1 cellular context compared by ENCODE assay signal in the genomic region with DNA sequence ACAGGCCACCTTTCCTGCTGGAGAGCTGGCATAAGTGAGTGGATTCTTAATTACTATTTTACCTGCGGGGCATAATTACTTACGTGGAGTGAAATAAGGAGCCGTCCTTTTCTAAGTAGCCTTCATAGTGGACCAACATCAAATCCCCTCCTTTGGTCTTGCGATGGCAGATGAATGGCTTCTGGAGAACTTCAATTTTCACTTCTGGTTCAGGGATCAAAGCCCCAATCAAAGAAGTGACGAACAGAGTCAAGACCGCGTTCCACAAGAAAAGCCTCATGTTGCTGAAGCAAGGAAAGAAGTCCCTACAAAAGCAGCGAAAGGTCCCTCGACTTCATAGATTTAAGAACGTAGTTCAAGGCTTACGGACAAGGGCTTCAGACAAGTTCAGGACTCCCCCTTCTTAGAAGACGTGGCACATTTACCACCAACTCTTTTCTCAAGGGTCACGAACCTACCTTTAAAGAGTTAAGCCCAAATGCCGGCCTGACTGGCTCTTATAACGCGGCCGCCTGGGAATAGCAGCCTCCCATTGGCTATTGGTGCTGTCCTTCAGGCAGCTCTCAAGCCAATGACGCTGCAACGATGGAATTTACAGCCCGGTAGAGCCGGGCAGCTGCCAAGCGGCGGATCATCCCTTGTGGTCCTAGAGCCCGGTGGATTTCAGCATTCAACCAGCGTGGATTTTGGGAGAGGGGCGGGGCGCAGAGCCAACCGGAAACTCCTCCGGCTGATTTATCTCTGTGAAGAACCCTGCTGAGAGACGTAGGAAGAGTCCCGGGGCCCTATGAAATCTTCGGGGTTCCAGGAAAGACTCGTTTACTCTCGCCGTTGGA.
TF ChIP-seq lines count a peak whose summit lies in the region.

A gene with protein sequence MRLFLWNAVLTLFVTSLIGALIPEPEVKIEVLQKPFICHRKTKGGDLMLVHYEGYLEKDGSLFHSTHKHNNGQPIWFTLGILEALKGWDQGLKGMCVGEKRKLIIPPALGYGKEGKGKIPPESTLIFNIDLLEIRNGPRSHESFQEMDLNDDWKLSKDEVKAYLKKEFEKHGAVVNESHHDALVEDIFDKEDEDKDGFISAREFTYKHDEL (minus strand): TSS at position 474 of the 836 bp plus-strand sequence. CDS start 194 bp downstream, at position 280.

TF ChIP-seq in K562, 482 proteins besides CTCF, POLR2A, EP300 and RAD21 (continued from another document):
- TF ChIP-seq HNRNPLL (IDR thresholded peaks at IDR 0.05; ENCODE audit: low read depth, low read length, poor library complexity, severe bottlenecking) (peak; percentile 50), ZNF197 (CRISPR knock-in tag; IDR thresholded peaks at IDR 0.05; ENCODE audit: low read depth) (no peak), MYC (IDR thresholded peaks at IDR 0.05; ENCODE audit: low read depth, low read length) (peak; percentile 80), MYC (CRISPR knock-in tag; IDR thresholded peaks at IDR 0.05; ENCODE audit: borderline replicate concordance, low read depth) (no peak), PML (IDR thresholded peaks at IDR 0.05; ENCODE audit: low read length) (peak; percentile 67), SP1 (CRISPR knock-in tag; IDR thresholded peaks at IDR 0.05) (0 out of 2 replicates have a peak, but pooled peaks have one; percentile 52), TAL1 (IDR thresholded peaks at IDR 0.05) (no peak), HNRNPUL1 (IDR thresholded peaks at IDR 0.05; ENCODE audit: low read length) (0 out of 2 replicates have a peak, but pooled peaks have one; percentile 38), POLR2H (tag; IDR thresholded peaks at IDR 0.05; ENCODE audit: low read depth) (peak; percentile 82), ELF1 (tag; IDR thresholded peaks at IDR 0.05) (peak; percentile 49), ATF7 (IDR thresholded peaks at IDR 0.05) (peak; percentile 90), L3MBTL2 (IDR thresholded peaks at IDR 0.05) (peak; percentile 37; the same call in 1 of the 2 replicates), MTA3 (IDR thresholded peaks at IDR 0.05; ENCODE audit: borderline replicate concordance) (peak; percentile 90; the same call in 1 of the 2 replicates), IRF9 (tag; IDR thresholded peaks at IDR 0.05) (no peak), KDM5B (IDR thresholded peaks at IDR 0.05; ENCODE audit: insufficient replicate concordance, low read depth, low read length) (peak; percentile 88), NR4A1 (CRISPR knock-in tag; IDR thresholded peaks at IDR 0.05) (no peak), NR4A1 (tag; IDR thresholded peaks at IDR 0.05) (no peak), NCOA1 (IDR thresholded peaks at IDR 0.05; ENCODE audit: low read depth) (0 out of 2 replicates have a peak, but pooled peaks have one; percentile 21), SMAD3 (CRISPR knock-in tag; conservative IDR thresholded peaks at IDR 0.05) (no peak), BCOR (IDR thresholded peaks at IDR 0.05) (no peak), NBN (IDR thresholded peaks at IDR 0.05; ENCODE audit: low read depth) (no peak; the same call in 1 of the 2 replicates), FOSL1 (tag; conservative IDR thresholded peaks at IDR 0.05) (peak; percentile 67), HDAC1 (IDR thresholded peaks at IDR 0.05) (peak in 1 of 2 experiments; percentile 64; a peak in 1 of 4 replicates), HCFC1 (IDR thresholded peaks at IDR 0.05; ENCODE audit: low read depth, low read length) (peak; percentile 59; the same call in 1 of the 2 replicates), ZFPM2 (CRISPR knock-in tag; IDR thresholded peaks at IDR 0.05) (no peak), GATAD2B (IDR thresholded peaks at IDR 0.05; ENCODE audit: borderline replicate concordance) (0 out of 2 replicates have a peak, but pooled peaks have one; percentile 36)
- TF ChIP-seq, protein P1, sequence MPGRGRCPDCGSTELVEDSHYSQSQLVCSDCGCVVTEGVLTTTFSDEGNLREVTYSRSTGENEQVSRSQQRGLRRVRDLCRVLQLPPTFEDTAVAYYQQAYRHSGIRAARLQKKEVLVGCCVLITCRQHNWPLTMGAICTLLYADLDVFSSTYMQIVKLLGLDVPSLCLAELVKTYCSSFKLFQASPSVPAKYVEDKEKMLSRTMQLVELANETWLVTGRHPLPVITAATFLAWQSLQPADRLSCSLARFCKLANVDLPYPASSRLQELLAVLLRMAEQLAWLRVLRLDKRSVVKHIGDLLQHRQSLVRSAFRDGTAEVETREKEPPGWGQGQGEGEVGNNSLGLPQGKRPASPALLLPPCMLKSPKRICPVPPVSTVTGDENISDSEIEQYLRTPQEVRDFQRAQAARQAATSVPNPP (IDR thresholded peaks at IDR 0.05; ENCODE audit: borderline replicate concordance, insufficient read depth, insufficient read length), result no peak
- TF ChIP-seq, protein P2, sequence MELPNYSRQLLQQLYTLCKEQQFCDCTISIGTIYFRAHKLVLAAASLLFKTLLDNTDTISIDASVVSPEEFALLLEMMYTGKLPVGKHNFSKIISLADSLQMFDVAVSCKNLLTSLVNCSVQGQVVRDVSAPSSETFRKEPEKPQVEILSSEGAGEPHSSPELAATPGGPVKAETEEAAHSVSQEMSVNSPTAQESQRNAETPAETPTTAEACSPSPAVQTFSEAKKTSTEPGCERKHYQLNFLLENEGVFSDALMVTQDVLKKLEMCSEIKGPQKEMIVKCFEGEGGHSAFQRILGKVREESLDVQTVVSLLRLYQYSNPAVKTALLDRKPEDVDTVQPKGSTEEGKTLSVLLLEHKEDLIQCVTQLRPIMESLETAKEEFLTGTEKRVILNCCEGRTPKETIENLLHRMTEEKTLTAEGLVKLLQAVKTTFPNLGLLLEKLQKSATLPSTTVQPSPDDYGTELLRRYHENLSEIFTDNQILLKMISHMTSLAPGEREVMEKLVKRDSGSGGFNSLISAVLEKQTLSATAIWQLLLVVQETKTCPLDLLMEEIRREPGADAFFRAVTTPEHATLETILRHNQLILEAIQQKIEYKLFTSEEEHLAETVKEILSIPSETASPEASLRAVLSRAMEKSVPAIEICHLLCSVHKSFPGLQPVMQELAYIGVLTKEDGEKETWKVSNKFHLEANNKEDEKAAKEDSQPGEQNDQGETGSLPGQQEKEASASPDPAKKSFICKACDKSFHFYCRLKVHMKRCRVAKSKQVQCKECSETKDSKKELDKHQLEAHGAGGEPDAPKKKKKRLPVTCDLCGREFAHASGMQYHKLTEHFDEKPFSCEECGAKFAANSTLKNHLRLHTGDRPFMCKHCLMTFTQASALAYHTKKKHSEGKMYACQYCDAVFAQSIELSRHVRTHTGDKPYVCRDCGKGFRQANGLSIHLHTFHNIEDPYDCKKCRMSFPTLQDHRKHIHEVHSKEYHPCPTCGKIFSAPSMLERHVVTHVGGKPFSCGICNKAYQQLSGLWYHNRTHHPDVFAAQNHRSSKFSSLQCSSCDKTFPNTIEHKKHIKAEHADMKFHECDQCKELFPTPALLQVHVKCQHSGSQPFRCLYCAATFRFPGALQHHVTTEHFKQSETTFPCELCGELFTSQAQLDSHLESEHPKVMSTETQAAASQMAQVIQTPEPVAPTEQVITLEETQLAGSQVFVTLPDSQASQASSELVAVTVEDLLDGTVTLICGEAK (IDR thresholded peaks at IDR 0.05), result peak; percentile 63
- TF ChIP-seq, protein P2 (CRISPR knock-in tag; IDR thresholded peaks at IDR 0.05), result no peak
- TF ChIP-seq, protein P3, sequence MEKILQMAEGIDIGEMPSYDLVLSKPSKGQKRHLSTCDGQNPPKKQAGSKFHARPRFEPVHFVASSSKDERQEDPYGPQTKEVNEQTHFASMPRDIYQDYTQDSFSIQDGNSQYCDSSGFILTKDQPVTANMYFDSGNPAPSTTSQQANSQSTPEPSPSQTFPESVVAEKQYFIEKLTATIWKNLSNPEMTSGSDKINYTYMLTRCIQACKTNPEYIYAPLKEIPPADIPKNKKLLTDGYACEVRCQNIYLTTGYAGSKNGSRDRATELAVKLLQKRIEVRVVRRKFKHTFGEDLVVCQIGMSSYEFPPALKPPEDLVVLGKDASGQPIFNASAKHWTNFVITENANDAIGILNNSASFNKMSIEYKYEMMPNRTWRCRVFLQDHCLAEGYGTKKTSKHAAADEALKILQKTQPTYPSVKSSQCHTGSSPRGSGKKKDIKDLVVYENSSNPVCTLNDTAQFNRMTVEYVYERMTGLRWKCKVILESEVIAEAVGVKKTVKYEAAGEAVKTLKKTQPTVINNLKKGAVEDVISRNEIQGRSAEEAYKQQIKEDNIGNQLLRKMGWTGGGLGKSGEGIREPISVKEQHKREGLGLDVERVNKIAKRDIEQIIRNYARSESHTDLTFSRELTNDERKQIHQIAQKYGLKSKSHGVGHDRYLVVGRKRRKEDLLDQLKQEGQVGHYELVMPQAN (IDR thresholded peaks at IDR 0.05; ENCODE audit: borderline replicate concordance), result peak; percentile 55; the same call in 1 of the 2 replicates
TF ChIP-seq in K562: peak in this region for 122.
